22 cellular contexts compared by ENCODE assay signal in the genomic region with DNA sequence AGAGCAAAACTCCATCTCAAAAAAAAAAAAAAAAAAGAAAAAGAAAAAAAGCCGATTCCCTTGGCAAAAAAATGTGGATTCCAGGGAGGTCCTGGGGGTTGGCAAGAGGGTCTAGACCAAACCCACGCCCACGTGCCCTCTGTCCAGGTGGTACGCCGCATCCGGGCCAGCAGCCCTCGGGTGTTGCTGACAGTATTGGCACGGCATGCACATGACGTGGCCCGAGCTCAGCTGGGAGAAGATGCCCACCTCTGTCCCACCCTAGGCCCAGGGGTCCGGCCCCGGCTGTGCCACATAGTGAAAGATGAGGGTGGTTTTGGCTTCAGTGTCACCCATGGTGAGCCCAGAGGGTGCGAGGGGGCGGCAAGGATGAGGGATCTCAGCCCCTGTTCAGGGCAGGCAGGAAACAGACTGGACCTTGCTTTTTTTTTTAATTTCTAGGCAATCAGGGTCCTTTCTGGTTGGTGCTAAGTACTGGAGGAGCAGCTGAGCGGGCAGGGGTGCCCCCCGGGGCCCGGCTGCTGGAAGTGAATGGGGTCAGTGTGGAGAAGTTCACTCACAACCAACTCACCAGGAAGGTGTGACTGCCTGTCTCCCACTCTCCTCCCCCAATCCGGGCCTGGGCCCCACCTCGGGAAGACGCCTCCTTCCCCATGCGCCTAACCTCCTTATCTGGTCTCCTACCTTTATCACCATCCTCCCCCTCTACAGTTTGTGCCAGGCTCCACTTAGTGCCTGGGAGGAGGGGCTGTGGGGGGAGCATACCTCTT. TPM values are rescaled to one million over a fixed set of nuclear protein-coding genes. Genes with fewer than 3 reads are reported as not detected.
"Had no signal": no experiment of that assay in that cellular context is flagged by ENCODE, and none has a peak within 500 bp of the region (broad histone marks: within the 10 kb centered on the region; RNA-seq: fewer than 3 reads in every experiment).

No MANE protein-coding gene starts in this region.

- H3K4me3 ChIP-seq: dorsolateral prefrontal cortex, heart right ventricle, right atrium auricular region, thoracic aorta had no signal

- H3K36me3 ChIP-seq: right atrium auricular region, transverse colon had no signal

- H3K4me1 ChIP-seq: right atrium auricular region had no signal

- ATAC-seq: esophagus mucosa, left ventricle myocardium superior had no signal

- H3K27ac ChIP-seq: dorsolateral prefrontal cortex, heart right ventricle, right atrium auricular region, thoracic aorta had no signal

- H3K27me3 ChIP-seq: dorsolateral prefrontal cortex, right atrium auricular region, transverse colon had no signal

- DNase-seq: cortex of kidney; dorsolateral prefrontal cortex; effector CD8-positive, alpha-beta T cell; heart right ventricle; hypothalamus; islet precursor cell; left ventricle myocardium superior; mesendoderm; naive B cell; small intestine; stimulated activated CD4-positive, alpha-beta T cell treated with anti-CD3 and anti-CD28 coated beads, Interleukin-12 subunit alpha, Interleukin-12 subunit beta, amount 100 ng/mL, for 4 hours; stimulated activated naive CD4-positive, alpha-beta T cell; stomach; substantia nigra; transverse colon had no signal

- H3K9me3 ChIP-seq: heart right ventricle, right atrium auricular region, stomach, thoracic aorta, transverse colon had no signal

RNA-seq across cellular contexts. Expression of gene NHERF4, which starts 2.0 kb away (rescaled TPM):
- total RNA-seq: esophagus mucosa, fibroblast of lung, frontal cortex, lung microvascular endothelial cell, osteocyte had no signal
- polyA plus RNA-seq: fibroblast of lung, heart right ventricle had no signal

RNA-seq across cellular contexts. Expression of gene ABCG4, which starts 38.5 kb away (rescaled TPM):
- total RNA-seq: lung microvascular endothelial cell had no signal
